1 cellular context compared by ENCODE assay signal in the genomic region with DNA sequence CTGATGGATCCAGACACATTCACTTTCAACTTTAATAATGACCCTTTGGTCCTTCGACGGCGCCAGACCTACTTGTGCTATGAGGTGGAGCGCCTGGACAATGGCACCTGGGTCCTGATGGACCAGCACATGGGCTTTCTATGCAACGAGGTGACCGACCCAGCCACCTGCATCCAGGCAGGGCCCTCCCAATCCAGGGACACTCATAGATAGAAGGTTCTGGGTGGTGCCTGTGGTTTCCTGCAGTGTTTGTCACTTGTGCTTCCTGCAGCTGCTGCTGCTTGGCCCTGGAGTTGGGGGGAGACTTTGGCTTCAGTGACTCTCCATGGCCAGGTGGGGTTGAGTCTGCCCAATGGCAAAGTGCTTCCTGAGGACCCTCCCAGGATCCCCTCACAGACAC.
TF ChIP-seq lines count a peak whose summit lies in the region.

No MANE protein-coding gene starts in this region.

TF ChIP-seq in GM12878, 131 proteins besides CTCF, POLR2A, EP300 and RAD21:
- no peak for TF ChIP-seq NFIC (IDR thresholded peaks at IDR 0.05; ENCODE audit: low read depth, low read length)
- TF ChIP-seq RUNX3 (IDR thresholded peaks at IDR 0.05; ENCODE audit: low read length), result peak; percentile 43
